ENCODE assay signal across 8 cellular contexts in genomic region chr1:16905112-16905855, GRCh38. TPM values are rescaled to one million over a fixed set of nuclear protein-coding genes. Genes with fewer than 3 reads are reported as not detected.
DNase-seq lines count a peak whose midpoint lies in the region; TF ChIP-seq lines count a peak whose summit lies in the region.

No MANE protein-coding gene starts in this region.

- H3K36me3 ChIP-seq in A673 (ENCODE audit: insufficient read depth, low read length, poor library complexity, severe bottlenecking): no peaks in the 10 kb centered on the region
- H3K36me3 ChIP-seq in MM.1S (replicated peaks; ENCODE audit: insufficient read depth, low read length): no peaks in the 10 kb centered on the region
- H3K36me3 ChIP-seq in SK-N-SH (replicated peaks in 1 of 2; ENCODE audit: control insufficient read depth in 1 of 2, insufficient read depth in 2 of 2, low read length in 1 of 2): no peaks in the 10 kb centered on the region
- no peaks in the 10 kb centered on the region for H3K36me3 ChIP-seq in liver (ENCODE audit: control insufficient read depth in 4 of 4, insufficient read depth in 3 of 4, low read depth in 1 of 4, low read length in 3 of 4)
- H3K36me3 ChIP-seq in stomach smooth muscle (ENCODE audit: control insufficient read depth in 2 of 2, insufficient read depth in 2 of 2, low read length in 2 of 2): no peaks in the 10 kb centered on the region

- TSS peak; percentile 99 for BruUV-seq in A673 (replicated peaks; lab: Mats Ljungman, UMichigan)

- H3K9me3 ChIP-seq in A673 (ENCODE audit: low read depth, low read length, poor library complexity, severe bottlenecking) (no peaks in the 10 kb centered on the region), MM.1S (replicated peaks; ENCODE audit: insufficient read depth, low read length) (no peaks in the 10 kb centered on the region), SK-N-SH (no peaks in the 10 kb centered on the region), liver (ENCODE audit: control insufficient read depth in 4 of 4, low read length in 3 of 4) (no peaks in the 10 kb centered on the region), stomach smooth muscle (ENCODE audit: control insufficient read depth in 2 of 2, low read length in 2 of 2) (no peaks in the 10 kb centered on the region)

- intact Hi-C loops in A673 (cut with micrococcal nuclease; ENCODE audit: unreplicated experiment): no loop called here

- no peak overlapping the region for H3K27ac Mint-ChIP-seq in HFFc6

- TF ChIP-seq RAD21 in SK-N-SH (IDR thresholded peaks at IDR 0.05; ENCODE audit: low read length) (no peak), liver (IDR thresholded peaks at IDR 0.05) (peak; percentile 15 to 17)

- WGBS in SK-N-SH (ENCODE audit: low lambda C conversion rate): 11% methylated on average over 12 of the region's 12 CpGs
- 5% methylated on average over 12 of the region's 12 CpGs for whole genome bisulfite sequencing in liver

- CTCF ChIA-PET in A673 (lab: Charles Lee) (no interaction called here), SK-N-SH (lab: Yijun Ruan, JAX) (interaction anchor here (1.0 to 1.3 kb wide), 3 partner anchors 141 to 289 kb away, joined by 3 to 7 read pairs (median 3); no protein-coding TSS in a partner anchor)

- H3K4me3 ChIP-seq in A673 (ENCODE audit: low read depth, low read length, poor library complexity, severe bottlenecking) (peak overlapping the region; percentile 42), GM12875 (ENCODE audit: low read depth, low read length) (peak overlapping the region; percentile 50), MM.1S (ENCODE audit: low read length) (peak overlapping the region; percentile 62), SK-N-SH (ENCODE audit: low read depth in 2 of 2, low read length in 1 of 2) (peak overlapping the region; percentile 59 to 65), liver (ENCODE audit: low read depth in 1 of 3, low read length in 3 of 3) (peak overlapping the region in 2 of 3 donors; percentile 45 to 87), stomach smooth muscle (ENCODE audit: low read length in 2 of 2) (peak overlapping the region; percentile 85 to 89)

- no peak overlapping the region for H3K4me3 Mint-ChIP-seq in HFFc6

- DNase-seq in A673 (ENCODE audit: low spot score): peak; percentile 94
- peak; percentile 96 for DNase-seq in HFFc6
- peak; percentile 85 for DNase-seq in MM.1S
- no peak for DNase-seq in SK-N-SH

- H3K9ac ChIP-seq in MM.1S (ENCODE audit: low read length) (peak overlapping the region; percentile 98), SK-N-SH (peak overlapping the region; percentile 94), liver (ENCODE audit: low read depth in 1 of 2, low read length in 2 of 2) (peak overlapping the region; percentile 93 to 100), stomach smooth muscle (ENCODE audit: low read length in 2 of 2) (peak overlapping the region; percentile 97 to 100)

- no peaks in the 10 kb centered on the region for H3K9me3 Mint-ChIP-seq in HFFc6

- TF ChIP-seq CTCF in A673 (conservative IDR thresholded peaks at IDR 0.05; ENCODE audit: low read depth, low read length) (no peak), GM12875 (IDR thresholded peaks at IDR 0.05; ENCODE audit: borderline replicate concordance, insufficient read depth, low read depth, low read length) (no peak), HFFc6 (IDR thresholded peaks at IDR 0.05) (no peak), MM.1S (IDR thresholded peaks at IDR 0.05; ENCODE audit: low read length) (no peak), SK-N-SH (IDR thresholded peaks at IDR 0.05) (no peak), liver (IDR thresholded peaks at IDR 0.05; ENCODE audit: low read depth, low read length, missing input control) (no peak)

- peak in 1 of 2 experiments; percentile 68; a peak in 1 of 4 replicates for TF ChIP-seq EP300 in SK-N-SH (IDR thresholded peaks at IDR 0.05; ENCODE audit: borderline replicate concordance in 1 of 2, low read depth in 1 of 2, low read length in 1 of 2)

- H3K4me2 ChIP-seq in MM.1S (ENCODE audit: low read depth, low read length) (peak overlapping the region; percentile 76), SK-N-SH (peak overlapping the region; percentile 85)

- no peaks in the 10 kb centered on the region for H3K27me3 ChIP-seq in A673 (replicated peaks; ENCODE audit: insufficient read depth, low read depth, low read length, poor library complexity)
- no peaks in the 10 kb centered on the region for H3K27me3 ChIP-seq in MM.1S (replicated peaks; ENCODE audit: insufficient read depth, low read length)
- H3K27me3 ChIP-seq in SK-N-SH (ENCODE audit: insufficient read depth): no peaks in the 10 kb centered on the region
- no peaks in the 10 kb centered on the region for H3K27me3 ChIP-seq in liver (ENCODE audit: control insufficient read depth in 4 of 4, insufficient read depth in 4 of 4, low read length in 3 of 4)
- H3K27me3 ChIP-seq in stomach smooth muscle (ENCODE audit: control insufficient read depth in 1 of 2, insufficient read depth in 2 of 2, low read length in 2 of 2): no peaks in the 10 kb centered on the region

- H2AFZ ChIP-seq in MM.1S (ENCODE audit: low read length): peak overlapping the region; percentile 40
- peak overlapping the region; percentile 87; the same call in 1 of the 2 replicates for H2AFZ ChIP-seq in SK-N-SH (ENCODE audit: low read depth)

- H3K27ac ChIP-seq in A673 (ENCODE audit: low read depth, low read length, poor library complexity, severe bottlenecking): peak overlapping the region; percentile 100
- H3K27ac ChIP-seq in MM.1S (ENCODE audit: low read length): peak overlapping the region; percentile 88
- H3K27ac ChIP-seq in SK-N-SH (ENCODE audit: low read depth in 2 of 2, low read length in 1 of 2): peak overlapping the region; percentile 99 to 100
- peak overlapping the region; percentile 100 for H3K27ac ChIP-seq in cingulate gyrus (ENCODE audit: low read depth, low read length)
- H3K27ac ChIP-seq in liver (ENCODE audit: low read depth in 1 of 2, low read length in 2 of 2): peak overlapping the region; percentile 97 to 100
- H3K27ac ChIP-seq in stomach smooth muscle (ENCODE audit: low read length): peak overlapping the region; percentile 100

- H3K4me1 Mint-ChIP-seq in HFFc6 (ENCODE audit: low read depth): peaks cover 7% of the 10 kb centered on the region; the same call in 1 of the 2 replicates

- no peaks in the 10 kb centered on the region for H3K27me3 Mint-ChIP-seq in HFFc6 (ENCODE audit: insufficient read depth)

- peaks cover 14% of the 10 kb centered on the region for H3K4me1 ChIP-seq in A673 (ENCODE audit: insufficient read depth, low read length, poor library complexity, severe bottlenecking)
- peaks cover 40% of the 10 kb centered on the region for H3K4me1 ChIP-seq in MM.1S (ENCODE audit: low read length)
- H3K4me1 ChIP-seq in SK-N-SH (ENCODE audit: control insufficient read depth in 1 of 2, insufficient read depth in 2 of 2, low read depth in 1 of 2, low read length in 1 of 2): peaks cover 14 to 19% of the 10 kb centered on the region in 2 experiments
- H3K4me1 ChIP-seq in liver (ENCODE audit: control insufficient read depth in 4 of 4, insufficient read depth in 4 of 4, low read length in 3 of 4): peaks cover 2 to 36% (median 27%) of the 10 kb centered on the region in 4 donors
- peaks cover 11% of the 10 kb centered on the region for H3K4me1 ChIP-seq in stomach smooth muscle (ENCODE audit: control insufficient read depth, insufficient read depth, low read length)

- H3K79me2 ChIP-seq in MM.1S (ENCODE audit: low read length): no peaks in the 10 kb centered on the region
- H3K79me2 ChIP-seq in SK-N-SH (ENCODE audit: insufficient read depth): no peaks in the 10 kb centered on the region

- H3K36me3 Mint-ChIP-seq in HFFc6 (ENCODE audit: low read depth): no peaks in the 10 kb centered on the region

- H3K9me2 ChIP-seq in MM.1S (replicated peaks; ENCODE audit: insufficient read depth, low read length) (no peaks in the 10 kb centered on the region), SK-N-SH (no peaks in the 10 kb centered on the region)

- POLR2A ChIA-PET in A673 (lab: Charles Lee; ENCODE audit: low non-redundant PET) (no interaction called here), SK-N-SH (lab: Yijun Ruan, JAX) (interaction anchor here (0.7 to 2.8 kb wide), 20 partner anchors 9 to 392 kb away, joined by 3 to 20 read pairs (median 6); partner anchors contain the start of genes CROCC, NBPF1 and RNU1-2)

- H4K20me1 ChIP-seq in MM.1S (ENCODE audit: insufficient read depth, low read length) (no peaks in the 10 kb centered on the region), SK-N-SH (ENCODE audit: insufficient read depth) (no peaks in the 10 kb centered on the region; the same call in 1 of the 2 replicates)

- peaks cover 39% of the 10 kb centered on the region for H3F3A ChIP-seq in MM.1S (ENCODE audit: insufficient read depth, low read length)
- peaks cover 46% of the 10 kb centered on the region for H3F3A ChIP-seq in SK-N-SH (replicated peaks; ENCODE audit: insufficient read depth)

TF ChIP-seq in SK-N-SH, 30 proteins besides CTCF, POLR2A, EP300 and RAD21 (continues in another document):
- no peak for TF ChIP-seq SMC3 (IDR thresholded peaks at IDR 0.05; ENCODE audit: low read depth, low read length)
- peak; percentile 65; the same call in 1 of the 2 replicates for TF ChIP-seq JUND (IDR thresholded peaks at IDR 0.05)
- TF ChIP-seq POLR2AphosphoS5 (IDR thresholded peaks at IDR 0.05; ENCODE audit: low read depth, low read length): peak; percentile 100
- no peak for TF ChIP-seq FOXJ3 (CRISPR knock-in tag; IDR thresholded peaks at IDR 0.05)
- peak; percentile 81 for TF ChIP-seq MXI1 (IDR thresholded peaks at IDR 0.05; ENCODE audit: low read depth, low read length)

TF ChIP-seq in liver, 16 proteins besides CTCF, POLR2A, EP300 and RAD21 (continues in another document):
- TF ChIP-seq TAF1 (conservative IDR thresholded peaks at IDR 0.05) (peak; percentile 40), HNF4G (IDR thresholded peaks at IDR 0.05) (no peak)

RNA-seq across cellular contexts. Expression of gene RNU1-2, which starts 9.5 kb away (rescaled TPM):
- total RNA-seq in A673 (2021): 1,866 and 1,908 TPM in 2 replicates
- total RNA-seq in HFFc6 (2021; fragmentation: NEBNext Ultra II Directional; extraction: Animal tissue kit (Norgen Biotek cat#: 25700)): 1,000 to 10,000 TPM; 1,191 to 2,394 (median 1,819) TPM
- not detected in 2 replicates for polyA plus RNA-seq in SK-N-SH (2012; rRNA removed)
- polyA plus RNA-seq in SK-N-SH (2012; cell fraction: cytosol; rRNA removed): not detected in 2 replicates
- polyA plus RNA-seq in SK-N-SH (2012; cell fraction: nucleus; rRNA removed): not detected in 2 replicates
- under 1 TPM; under 0.01 TPM for total RNA-seq in liver
- 10 to 100 TPM in 1 of 2 donors, not detected in 1; 16.7 TPM for polyA plus RNA-seq in liver

RNA-seq across cellular contexts. Expression of gene CROCC, which starts 16.4 kb away (rescaled TPM):
- 30.2 and 33.2 TPM in 2 replicates for total RNA-seq in A673 (2021)
- total RNA-seq in HFFc6 (2021; fragmentation: NEBNext Ultra II Directional; extraction: Animal tissue kit (Norgen Biotek cat#: 25700)): 10 to 100 TPM; 10.3 to 14.6 (median 12.5) TPM
- 31.9 and 39.1 TPM in 2 replicates for polyA plus RNA-seq in SK-N-SH (2012; rRNA removed)
- polyA plus RNA-seq in SK-N-SH (2012; cell fraction: cytosol; rRNA removed): 9.8 and 16.8 TPM in 2 replicates
- polyA plus RNA-seq in SK-N-SH (2012; cell fraction: nucleus; rRNA removed): 204 and 314 TPM in 2 replicates
- total RNA-seq in liver: 1 to 10 TPM; 6.3 to 8.3 TPM
- 1 to 10 TPM; 2.9 to 3.9 TPM for polyA plus RNA-seq in liver

Comparison
In these comparisons a context has a peak if more than half of its experiments do, and no peak if none do; other contexts are left out.
1. RNA of gene RNU1-2, which starts 9.5 kb away (total RNA-seq): 1,191 to 2,394 TPM in HFFc6 and 1,866 to 1,908 TPM in A673; under 0.01 TPM in liver; every median in the first group is over 1,000 times any median in the second.
2. Peak in every context shown above with its lines, with median percentiles within 50 percentile points of each other: H3K27ac ChIP-seq, H3K4me3 ChIP-seq and H3K9ac ChIP-seq.